In the genomic region with DNA sequence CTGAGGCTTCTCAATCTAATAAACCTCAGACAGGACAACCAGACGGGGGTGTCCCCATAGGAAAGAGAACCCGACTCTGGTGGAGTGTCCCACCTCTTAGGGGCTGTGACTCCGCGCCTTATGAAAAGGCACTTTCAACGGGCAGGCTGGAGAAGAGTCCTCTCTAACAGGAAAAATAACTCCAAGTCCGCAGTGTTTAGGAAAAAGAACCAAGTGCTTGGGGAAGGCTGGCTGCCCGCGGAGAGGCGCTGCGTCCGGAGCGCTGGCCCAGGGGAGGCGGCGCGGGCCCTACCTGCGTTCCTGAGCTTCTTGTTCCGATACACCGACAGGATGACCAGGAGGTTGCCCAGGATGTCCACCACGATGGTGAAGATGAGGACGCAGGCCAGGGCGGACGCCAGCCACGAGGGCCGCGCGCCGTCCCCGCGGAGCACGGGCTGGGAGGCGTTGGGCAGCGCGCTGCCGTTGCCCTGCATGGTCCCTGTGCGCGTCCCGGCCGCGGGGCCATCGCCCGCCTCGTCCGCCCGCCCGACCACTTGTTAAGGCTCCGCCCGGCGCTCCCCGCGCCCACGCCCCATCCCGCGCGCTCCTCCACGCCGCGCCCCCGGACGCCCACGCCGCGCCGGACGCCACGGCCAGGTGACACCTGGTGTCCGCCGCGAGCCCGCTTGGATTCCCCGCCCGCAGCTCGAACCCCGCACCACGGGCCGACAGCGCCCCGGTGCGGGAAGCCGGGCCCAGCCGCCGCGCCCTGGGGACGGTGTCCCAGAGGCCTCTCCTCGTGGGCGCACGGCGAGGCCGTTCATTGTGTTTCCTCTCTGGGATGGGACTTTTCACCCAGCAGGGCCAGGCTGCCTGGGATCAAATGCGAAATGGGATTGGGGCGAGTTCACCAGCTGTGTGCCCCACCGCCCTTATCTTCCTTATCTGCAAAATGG, we compare ENCODE assay signal across 1 cellular context.
TF ChIP-seq lines count a peak whose summit lies in the region.

A gene (minus strand): TSS at position 678 of the 938 bp plus-strand sequence. CDS start 202 bp downstream, at position 476.

TF ChIP-seq in K562, 482 proteins besides CTCF, POLR2A, EP300 and RAD21:
- TF ChIP-seq CCNT2 (IDR thresholded peaks at IDR 0.05; ENCODE audit: borderline replicate concordance, extremely low read depth, insufficient read length, low read depth, low read length) (no peak), PRPF4 (IDR thresholded peaks at IDR 0.05; ENCODE audit: insufficient read depth, low read depth, low read length, poor library complexity, severe bottlenecking) (no peak), OTX1 (CRISPR knock-in tag; IDR thresholded peaks at IDR 0.05) (no peak), JUNB (CRISPR knock-in tag; conservative IDR thresholded peaks at IDR 0.05) (no peak), ZNF174 (CRISPR knock-in tag; IDR thresholded peaks at IDR 0.05) (no peak), HNRNPH1 (optimal IDR thresholded peaks at IDR 0.05; ENCODE audit: low read depth, low read length) (no peak), ZSCAN29 (IDR thresholded peaks at IDR 0.05) (no peak), NCOA4 (IDR thresholded peaks at IDR 0.05; ENCODE audit: partially characterized antibody) (no peak), ESRRA (IDR thresholded peaks at IDR 0.05; ENCODE audit: borderline replicate concordance, low read depth) (no peak), ZNF23 (CRISPR knock-in tag; IDR thresholded peaks at IDR 0.05) (no peak)
- TF ChIP-seq, protein P1, sequence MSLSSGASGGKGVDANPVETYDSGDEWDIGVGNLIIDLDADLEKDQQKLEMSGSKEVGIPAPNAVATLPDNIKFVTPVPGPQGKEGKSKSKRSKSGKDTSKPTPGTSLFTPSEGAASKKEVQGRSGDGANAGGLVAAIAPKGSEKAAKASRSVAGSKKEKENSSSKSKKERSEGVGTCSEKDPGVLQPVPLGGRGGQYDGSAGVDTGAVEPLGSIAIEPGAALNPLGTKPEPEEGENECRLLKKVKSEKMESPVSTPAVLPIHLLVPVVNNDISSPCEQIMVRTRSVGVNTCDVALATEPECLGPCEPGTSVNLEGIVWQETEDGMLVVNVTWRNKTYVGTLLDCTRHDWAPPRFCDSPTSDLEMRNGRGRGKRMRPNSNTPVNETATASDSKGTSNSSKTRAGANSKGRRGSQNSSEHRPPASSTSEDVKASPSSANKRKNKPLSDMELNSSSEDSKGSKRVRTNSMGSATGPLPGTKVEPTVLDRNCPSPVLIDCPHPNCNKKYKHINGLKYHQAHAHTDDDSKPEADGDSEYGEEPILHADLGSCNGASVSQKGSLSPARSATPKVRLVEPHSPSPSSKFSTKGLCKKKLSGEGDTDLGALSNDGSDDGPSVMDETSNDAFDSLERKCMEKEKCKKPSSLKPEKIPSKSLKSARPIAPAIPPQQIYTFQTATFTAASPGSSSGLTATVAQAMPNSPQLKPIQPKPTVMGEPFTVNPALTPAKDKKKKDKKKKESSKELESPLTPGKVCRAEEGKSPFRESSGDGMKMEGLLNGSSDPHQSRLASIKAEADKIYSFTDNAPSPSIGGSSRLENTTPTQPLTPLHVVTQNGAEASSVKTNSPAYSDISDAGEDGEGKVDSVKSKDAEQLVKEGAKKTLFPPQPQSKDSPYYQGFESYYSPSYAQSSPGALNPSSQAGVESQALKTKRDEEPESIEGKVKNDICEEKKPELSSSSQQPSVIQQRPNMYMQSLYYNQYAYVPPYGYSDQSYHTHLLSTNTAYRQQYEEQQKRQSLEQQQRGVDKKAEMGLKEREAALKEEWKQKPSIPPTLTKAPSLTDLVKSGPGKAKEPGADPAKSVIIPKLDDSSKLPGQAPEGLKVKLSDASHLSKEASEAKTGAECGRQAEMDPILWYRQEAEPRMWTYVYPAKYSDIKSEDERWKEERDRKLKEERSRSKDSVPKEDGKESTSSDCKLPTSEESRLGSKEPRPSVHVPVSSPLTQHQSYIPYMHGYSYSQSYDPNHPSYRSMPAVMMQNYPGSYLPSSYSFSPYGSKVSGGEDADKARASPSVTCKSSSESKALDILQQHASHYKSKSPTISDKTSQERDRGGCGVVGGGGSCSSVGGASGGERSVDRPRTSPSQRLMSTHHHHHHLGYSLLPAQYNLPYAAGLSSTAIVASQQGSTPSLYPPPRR (CRISPR knock-in tag; IDR thresholded peaks at IDR 0.05; ENCODE audit: borderline replicate concordance) = no peak
- TF ChIP-seq, protein P2, sequence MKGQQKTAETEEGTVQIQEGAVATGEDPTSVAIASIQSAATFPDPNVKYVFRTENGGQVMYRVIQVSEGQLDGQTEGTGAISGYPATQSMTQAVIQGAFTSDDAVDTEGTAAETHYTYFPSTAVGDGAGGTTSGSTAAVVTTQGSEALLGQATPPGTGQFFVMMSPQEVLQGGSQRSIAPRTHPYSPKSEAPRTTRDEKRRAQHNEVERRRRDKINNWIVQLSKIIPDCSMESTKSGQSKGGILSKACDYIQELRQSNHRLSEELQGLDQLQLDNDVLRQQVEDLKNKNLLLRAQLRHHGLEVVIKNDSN (CRISPR knock-in tag; IDR thresholded peaks at IDR 0.05) = no peak
- TF ChIP-seq, protein P3, sequence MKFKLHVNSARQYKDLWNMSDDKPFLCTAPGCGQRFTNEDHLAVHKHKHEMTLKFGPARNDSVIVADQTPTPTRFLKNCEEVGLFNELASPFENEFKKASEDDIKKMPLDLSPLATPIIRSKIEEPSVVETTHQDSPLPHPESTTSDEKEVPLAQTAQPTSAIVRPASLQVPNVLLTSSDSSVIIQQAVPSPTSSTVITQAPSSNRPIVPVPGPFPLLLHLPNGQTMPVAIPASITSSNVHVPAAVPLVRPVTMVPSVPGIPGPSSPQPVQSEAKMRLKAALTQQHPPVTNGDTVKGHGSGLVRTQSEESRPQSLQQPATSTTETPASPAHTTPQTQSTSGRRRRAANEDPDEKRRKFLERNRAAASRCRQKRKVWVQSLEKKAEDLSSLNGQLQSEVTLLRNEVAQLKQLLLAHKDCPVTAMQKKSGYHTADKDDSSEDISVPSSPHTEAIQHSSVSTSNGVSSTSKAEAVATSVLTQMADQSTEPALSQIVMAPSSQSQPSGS (CRISPR knock-in tag; IDR thresholded peaks at IDR 0.05) = no peak
- TF ChIP-seq, protein P4, sequence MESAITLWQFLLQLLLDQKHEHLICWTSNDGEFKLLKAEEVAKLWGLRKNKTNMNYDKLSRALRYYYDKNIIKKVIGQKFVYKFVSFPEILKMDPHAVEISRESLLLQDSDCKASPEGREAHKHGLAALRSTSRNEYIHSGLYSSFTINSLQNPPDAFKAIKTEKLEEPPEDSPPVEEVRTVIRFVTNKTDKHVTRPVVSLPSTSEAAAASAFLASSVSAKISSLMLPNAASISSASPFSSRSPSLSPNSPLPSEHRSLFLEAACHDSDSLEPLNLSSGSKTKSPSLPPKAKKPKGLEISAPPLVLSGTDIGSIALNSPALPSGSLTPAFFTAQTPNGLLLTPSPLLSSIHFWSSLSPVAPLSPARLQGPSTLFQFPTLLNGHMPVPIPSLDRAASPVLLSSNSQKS (CRISPR knock-in tag; IDR thresholded peaks at IDR 0.05) = no peak
- TF ChIP-seq, protein P5, sequence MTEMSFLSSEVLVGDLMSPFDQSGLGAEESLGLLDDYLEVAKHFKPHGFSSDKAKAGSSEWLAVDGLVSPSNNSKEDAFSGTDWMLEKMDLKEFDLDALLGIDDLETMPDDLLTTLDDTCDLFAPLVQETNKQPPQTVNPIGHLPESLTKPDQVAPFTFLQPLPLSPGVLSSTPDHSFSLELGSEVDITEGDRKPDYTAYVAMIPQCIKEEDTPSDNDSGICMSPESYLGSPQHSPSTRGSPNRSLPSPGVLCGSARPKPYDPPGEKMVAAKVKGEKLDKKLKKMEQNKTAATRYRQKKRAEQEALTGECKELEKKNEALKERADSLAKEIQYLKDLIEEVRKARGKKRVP (CRISPR knock-in tag; IDR thresholded peaks at IDR 0.05) = no peak
- TF ChIP-seq, protein P6, sequence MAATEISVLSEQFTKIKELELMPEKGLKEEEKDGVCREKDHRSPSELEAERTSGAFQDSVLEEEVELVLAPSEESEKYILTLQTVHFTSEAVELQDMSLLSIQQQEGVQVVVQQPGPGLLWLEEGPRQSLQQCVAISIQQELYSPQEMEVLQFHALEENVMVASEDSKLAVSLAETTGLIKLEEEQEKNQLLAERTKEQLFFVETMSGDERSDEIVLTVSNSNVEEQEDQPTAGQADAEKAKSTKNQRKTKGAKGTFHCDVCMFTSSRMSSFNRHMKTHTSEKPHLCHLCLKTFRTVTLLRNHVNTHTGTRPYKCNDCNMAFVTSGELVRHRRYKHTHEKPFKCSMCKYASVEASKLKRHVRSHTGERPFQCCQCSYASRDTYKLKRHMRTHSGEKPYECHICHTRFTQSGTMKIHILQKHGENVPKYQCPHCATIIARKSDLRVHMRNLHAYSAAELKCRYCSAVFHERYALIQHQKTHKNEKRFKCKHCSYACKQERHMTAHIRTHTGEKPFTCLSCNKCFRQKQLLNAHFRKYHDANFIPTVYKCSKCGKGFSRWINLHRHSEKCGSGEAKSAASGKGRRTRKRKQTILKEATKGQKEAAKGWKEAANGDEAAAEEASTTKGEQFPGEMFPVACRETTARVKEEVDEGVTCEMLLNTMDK (IDR thresholded peaks at IDR 0.05; ENCODE audit: borderline replicate concordance, insufficient read depth, low read depth, low read length, poor library complexity, severe bottlenecking) = no peak
